ENCODE assay signal across 18 cellular contexts in the genomic region with DNA sequence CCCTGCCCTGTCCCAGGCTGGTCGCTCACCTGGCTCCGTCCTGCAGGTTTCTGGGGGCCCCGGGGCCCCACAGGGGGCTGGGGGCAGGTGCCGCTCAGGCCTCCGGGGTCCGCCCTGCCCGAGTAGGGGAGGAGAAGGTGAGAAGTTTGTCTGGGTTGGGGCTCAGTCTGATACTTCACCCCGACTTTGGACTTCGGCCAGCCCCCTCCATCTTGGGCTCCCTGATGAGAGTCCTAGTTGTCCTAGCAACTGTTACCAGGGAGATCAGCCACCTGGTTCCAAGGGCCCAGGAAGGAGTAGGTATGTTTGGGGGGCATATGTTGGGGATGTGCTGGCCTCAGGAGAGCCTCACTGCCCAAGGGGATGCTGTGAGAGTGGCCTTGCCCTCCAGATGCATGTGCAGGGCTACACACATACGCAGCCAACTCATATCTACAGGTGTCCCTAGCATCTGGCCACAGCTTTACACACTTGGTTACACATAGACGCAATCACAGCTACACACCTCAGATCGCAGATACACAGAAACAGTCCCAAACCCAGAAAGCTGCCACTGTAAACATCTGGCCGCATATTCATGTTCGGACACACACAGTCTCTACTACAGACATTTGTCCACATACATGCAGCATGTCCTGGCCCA. TPM values are rescaled to one million over a fixed set of nuclear protein-coding genes. Genes with fewer than 3 reads are reported as not detected.
DNase-seq lines count a peak whose midpoint lies in the region; ATAC-seq, FAIRE-seq and TF ChIP-seq lines count a peak whose summit lies in the region.
"Had no signal": no experiment of that assay in that cellular context is flagged by ENCODE, and none has a peak within 500 bp of the region (broad histone marks: within the 10 kb centered on the region; RNA-seq: fewer than 3 reads in every experiment).

No MANE protein-coding gene starts in this region.

- TF ChIP-seq POLR2A in GM12891 (IDR thresholded peaks at IDR 0.05; ENCODE audit: low read depth, low read length) (no peak), spleen (IDR thresholded peaks at IDR 0.05) (no peak)

- H3K36me3 ChIP-seq in SJSA1 (peaks cover 49% of the 10 kb centered on the region), spleen (peaks cover 0 to 40% (median 0%) of the 10 kb centered on the region in 6 donors), BE2C (peaks cover 17% of the 10 kb centered on the region)

- TF ChIP-seq CTCF in foreskin fibroblast (IDR thresholded peaks at IDR 0.05; ENCODE audit: low read depth, low read length) (no peak), spleen (IDR thresholded peaks at IDR 0.05 in 8 of 11, conservative IDR thresholded peaks at IDR 0.05 in 3 of 11) (no peak), BE2C (IDR thresholded peaks at IDR 0.05; ENCODE audit: low read depth, low read length) (no peak)

- ATAC-seq in HG02973 (IDR thresholded peaks at IDR 0.05; ENCODE audit: unreplicated experiment), result no peak
- ATAC-seq: activated T-helper 17 cell treated with anti-CD3 and anti-CD28 coated beads, Interleukin-2, amount 50 U/mL, for 72 hours; SK-N-SH treated with all-trans-retinoic acid at 6 μM for 48 hours had no signal

- peaks cover 43% of the 10 kb centered on the region for H3K4me1 ChIP-seq in SJSA1 (replicated peaks)
- H3K4me1 ChIP-seq in spleen, result peaks cover 3 to 51% (median 21%) of the 10 kb centered on the region in 6 donors
- H3K4me1 ChIP-seq in BE2C, result peaks cover 13% of the 10 kb centered on the region

- H3K27me3 ChIP-seq in SJSA1 (replicated peaks) (no peaks in the 10 kb centered on the region), spleen (replicated peaks in 1 of 7) (no peaks in the 10 kb centered on the region), BE2C (no peaks in the 10 kb centered on the region)
- H3K27me3 ChIP-seq: BLaER1 had no signal

- H3K27ac ChIP-seq in SJSA1, result peak overlapping the region; percentile 69
- peak overlapping the region in 2 of 8 donors; percentile 28 to 70 for H3K27ac ChIP-seq in spleen
- H3K27ac ChIP-seq: BLaER1 had no signal

- H3K9me3 ChIP-seq in SJSA1 (replicated peaks) (no peaks in the 10 kb centered on the region), spleen (no peaks in the 10 kb centered on the region), BE2C (no peaks in the 10 kb centered on the region)
- H3K9me3 ChIP-seq: BLaER1 had no signal

- WGBS in spleen, 5 donors, result 66 to 92% (median 89%) methylated on average over 5 to 14 of the region's 14 CpGs

- DNase-seq in GM12891 (ENCODE audit: insufficient read length, low spot score), result no peak
- no peak for DNase-seq in SJSA1 (ENCODE audit: low read depth in 1 of 2, low spot score in 2 of 2)
- no peak for DNase-seq in foreskin fibroblast
- DNase-seq in spleen, result peak; percentile 69
- DNase-seq in NCI-H2081 (lab: John Stamatoyannopoulos, UW), result no peak
- no peak for DNase-seq in NOMO-1 treated with DMSO at 0.1 percent for 48 hours (lab: John Stamatoyannopoulos, UW; ENCODE audit: unreplicated experiment)
- no peak for DNase-seq in BE2C
- DNase-seq: activated CD4-positive, alpha-beta memory T cell treated with anti-CD3 and anti-CD28 coated beads, Interleukin-2, amount 10 ng/mL, durations not matched to agents 7 days and 5 days; hippocampal formation; NCI-H146; OCI-M1; stimulated activated naive CD4-positive, alpha-beta T cell had no signal

- H3K4me3 ChIP-seq in SJSA1 (no peak overlapping the region), foreskin fibroblast (ENCODE audit: low read depth in 1 of 2, low read length in 2 of 2) (peak overlapping the region; percentile 79 to 98), spleen (peak overlapping the region in 1 of 8 donors; percentile 13), BE2C (ENCODE audit: low read depth, low read length) (no peak overlapping the region)
- H3K4me3 ChIP-seq: BLaER1, smooth muscle cell had no signal

- FAIRE-seq in GM12891 (lab: Jason Lieb, UNC), result no peak
- FAIRE-seq: TTC549 had no signal

- intact Hi-C loops in spleen (cut with DNase I; ENCODE audit: low total_unique reads), result no loop called here

TF ChIP-seq in GM12891, 5 proteins besides CTCF, POLR2A, EP300 and RAD21:
- TF ChIP-seq POU2F2 (IDR thresholded peaks at IDR 0.05; ENCODE audit: low read depth, low read length), result 0 out of 2 replicates have a peak, but pooled peaks have one; percentile 57
- no peak for TF ChIP-seq SPI1 (IDR thresholded peaks at IDR 0.05; ENCODE audit: low read depth, low read length)

RNA-seq across cellular contexts. Expression of a gene that starts 3.4 kb away (rescaled TPM):
- polyA plus RNA-seq in GM12891 (2012; ENCODE audit: low read depth, missing spikeins), result 4.1 TPM
- 14.7 and 28.6 TPM in 2 replicates for total RNA-seq in SJSA1 (2014; rRNA removed; shearing (Covaris generic))
- 10 to 100 TPM; 12.1 to 27.4 (median 14.8) TPM for total RNA-seq in spleen
- polyA plus RNA-seq in spleen, result 10 to 100 TPM in 1 of 3 donors, 1 to 10 TPM in 2; 3.2 to 10.6 (median 3.5) TPM
- 30.6 TPM for polyA plus RNA-seq in BE2C (2012; ENCODE audit: insufficient read depth, insufficient read length, low read depth)

RNA-seq across cellular contexts. Expression of a gene that starts 29.7 kb away (rescaled TPM):
- polyA plus RNA-seq in GM12891 (2012; ENCODE audit: low read depth, missing spikeins), result 23.6 TPM
- 29.2 and 83.7 TPM in 2 replicates for total RNA-seq in SJSA1 (2014; rRNA removed; shearing (Covaris generic))
- total RNA-seq in spleen, result 10 to 100 TPM; 23.0 to 40.2 (median 32.6) TPM
- polyA plus RNA-seq in spleen, result 10 to 100 TPM; 18.4 to 33.8 (median 21.1) TPM
- 24.1 TPM for polyA plus RNA-seq in BE2C (2012; ENCODE audit: insufficient read depth, insufficient read length, low read depth)

RNA-seq across cellular contexts. Expression of a gene that starts 29.9 kb away (rescaled TPM):
- polyA plus RNA-seq in GM12891 (2012; ENCODE audit: low read depth, missing spikeins), result 3.3 TPM
- 5.4 and 5.7 TPM in 2 replicates for total RNA-seq in SJSA1 (2014; rRNA removed; shearing (Covaris generic))
- total RNA-seq in spleen, result 10 to 100 TPM; 11.1 to 39.2 (median 18.0) TPM
- polyA plus RNA-seq in spleen, result 10 to 100 TPM in 1 of 3 donors, 1 to 10 TPM in 2; 6.8 to 14.3 (median 8.6) TPM
- polyA plus RNA-seq in BE2C (2012; ENCODE audit: insufficient read depth, insufficient read length, low read depth), result 8.8 TPM

Comparison
In these comparisons a context has a peak if more than half of its experiments do, and no peak if none do; other contexts are left out.
1. H3K4me3 ChIP-seq: peak in foreskin fibroblast (2 of 2); none in SJSA1 (single experiment) and BE2C (single experiment).